8 cellular contexts compared by ENCODE assay signal in the genomic region with DNA sequence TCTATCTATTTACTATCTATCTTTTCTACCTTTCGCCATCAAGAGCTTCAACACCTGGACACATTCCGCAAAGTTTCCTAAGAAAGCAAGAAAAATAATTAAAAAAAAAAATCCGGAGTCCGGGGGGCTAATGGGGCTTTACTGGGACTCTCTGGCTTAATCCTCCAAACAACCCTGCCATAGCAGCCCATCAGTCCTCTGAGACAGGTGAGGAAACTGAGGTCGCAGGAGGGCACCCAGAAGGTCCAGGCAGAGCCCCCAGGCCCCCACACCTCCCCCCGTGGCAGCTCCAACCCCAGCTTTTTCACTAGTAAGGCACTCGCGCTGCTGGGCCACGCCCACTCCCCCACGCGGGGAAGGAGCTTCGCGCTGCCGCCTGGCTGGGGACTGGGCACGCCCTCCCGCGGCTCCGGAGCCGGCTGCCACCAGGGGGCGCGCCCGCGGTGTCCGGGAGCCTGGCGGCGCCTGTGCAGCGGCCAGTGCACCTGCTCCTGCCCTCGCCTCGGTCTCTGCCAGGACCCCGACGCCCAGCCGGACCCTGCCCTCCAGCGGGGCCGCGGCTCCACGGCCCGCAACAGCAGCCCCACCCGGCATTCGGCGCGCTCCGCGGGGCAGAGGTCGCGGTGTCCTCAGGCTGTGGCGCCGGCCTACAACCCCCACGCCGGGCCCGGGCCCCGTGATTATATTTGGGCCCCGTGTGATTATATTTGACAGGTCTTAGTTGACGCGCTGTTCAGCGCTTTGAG. TPM values are rescaled to one million over a fixed set of nuclear protein-coding genes. Genes with fewer than 3 reads are reported as not detected.
DNase-seq lines count a peak whose midpoint lies in the region; ATAC-seq, FAIRE-seq and TF ChIP-seq lines count a peak whose summit lies in the region.

No MANE protein-coding gene starts in this region.

- no peak overlapping the region for H3K27ac ChIP-seq in BLaER1
- H3K27ac ChIP-seq in fibroblast of lung (ENCODE audit: insufficient read depth, low read length), result no peak overlapping the region
- no peak overlapping the region for H3K27ac ChIP-seq in neuronal stem cell (replicated peaks; ENCODE audit: low read length)
- H3K27ac ChIP-seq in stomach, result no peak overlapping the region

- no peaks in the 10 kb centered on the region for H3K79me1 ChIP-seq in neuronal stem cell (ENCODE audit: low read depth, low read length)

- H4K8ac ChIP-seq in neuronal stem cell (ENCODE audit: low read depth, low read length), result no peak overlapping the region

- in situ Hi-C loops in HAP-1 (cut with MboI; ENCODE audit: low sequenced_read_pairs), result no loop called here

- no peak overlapping the region for H3K4me3 Mint-ChIP-seq in activated T-cell treated with anti-CD3 and anti-CD28 coated beads, Interleukin-2, amount 50 U/mL, for 4 hours

- H3K14ac ChIP-seq in neuronal stem cell (ENCODE audit: low read length), result no peak overlapping the region

- no peak overlapping the region for H2BK15ac ChIP-seq in neuronal stem cell (ENCODE audit: low read length)

- H4K91ac ChIP-seq in neuronal stem cell (ENCODE audit: low read depth, low read length, poor library complexity), result no peak overlapping the region

- no peaks in the 10 kb centered on the region for H3K36me3 Mint-ChIP-seq in activated T-cell treated with anti-CD3 and anti-CD28 coated beads, Interleukin-2, amount 50 U/mL, for 4 hours (ENCODE audit: insufficient read depth)

- peak overlapping the region; percentile 86 for H3K4me2 ChIP-seq in BLaER1
- no peak overlapping the region for H3K4me2 ChIP-seq in fibroblast of lung (ENCODE audit: extremely low read depth, insufficient read depth, low read length)
- peak overlapping the region; percentile 25 for H3K4me2 ChIP-seq in neuronal stem cell (ENCODE audit: insufficient read depth, low read length, poor library complexity, severe bottlenecking)

- H2AFZ ChIP-seq in fibroblast of lung (ENCODE audit: low read length) (no peak overlapping the region), neuronal stem cell (ENCODE audit: low read length) (peak overlapping the region; percentile 77)

- H4K20me1 ChIP-seq in BLaER1 (no peaks in the 10 kb centered on the region), fibroblast of lung (ENCODE audit: control insufficient read depth, extremely low read depth, insufficient read depth, low read length) (no peaks in the 10 kb centered on the region)

- H3K4me1 ChIP-seq in BLaER1, result peaks cover 42% of the 10 kb centered on the region
- no peaks in the 10 kb centered on the region for H3K4me1 ChIP-seq in HAP-1
- H3K4me1 ChIP-seq in fibroblast of lung (ENCODE audit: control insufficient read depth, extremely low read depth, insufficient read depth, low read length), result no peaks in the 10 kb centered on the region
- no peaks in the 10 kb centered on the region for H3K4me1 ChIP-seq in neuronal stem cell (ENCODE audit: control insufficient read depth in 2 of 2, insufficient read depth in 1 of 2, low read depth in 1 of 2, low read length in 2 of 2)
- peaks cover 0 to 11% (median 8%) of the 10 kb centered on the region in 4 donors for H3K4me1 ChIP-seq in stomach

- intact Hi-C loops in stomach (cut with DNase I; ENCODE audit: low total_unique reads), result no loop called here

- peak overlapping the region; percentile 80 for H3K23ac ChIP-seq in neuronal stem cell (ENCODE audit: low read depth, low read length, poor library complexity)

- no peaks in the 10 kb centered on the region for H3K79me2 ChIP-seq in fibroblast of lung (ENCODE audit: control insufficient read depth, insufficient read depth, low read length)

- H2AK5ac ChIP-seq in neuronal stem cell (ENCODE audit: low read depth, low read length), result no peak overlapping the region

- no CpG with 5 or more reads among the region's 55 CpGs for whole genome bisulfite sequencing in neuronal stem cell (ENCODE audit: extremely low coverage in 2 of 2, insufficient read length in 2 of 2, insufficient replicate concordance in 1 of 2), 2 donors
- 7 to 21% (median 8%) methylated on average over 23 to 55 of the region's 55 CpGs for WGBS in stomach, 5 donors

- no peak overlapping the region for H2BK5ac ChIP-seq in neuronal stem cell (ENCODE audit: low read length)

- no peak for FAIRE-seq in RCC 7860 (lab: Jason Lieb, UNC)

- TF ChIP-seq POLR2A in stomach (IDR thresholded peaks at IDR 0.05), result no peak

- H3K9me3 ChIP-seq in BLaER1 (no peaks in the 10 kb centered on the region), HAP-1 (no peaks in the 10 kb centered on the region), fibroblast of lung (ENCODE audit: control insufficient read depth, insufficient read depth, low read depth, low read length) (no peaks in the 10 kb centered on the region), neuronal stem cell (replicated peaks in 1 of 2; ENCODE audit: control insufficient read depth in 2 of 2, insufficient read depth in 1 of 2, low read depth in 1 of 2, low read length in 2 of 2) (no peaks in the 10 kb centered on the region), stomach (no peaks in the 10 kb centered on the region)

- peaks cover 16% of the 10 kb centered on the region for H3K27me3 Mint-ChIP-seq in activated T-cell treated with anti-CD3 and anti-CD28 coated beads, Interleukin-2, amount 50 U/mL, for 4 hours (ENCODE audit: low read depth)

- H3K4me1 Mint-ChIP-seq in activated T-cell treated with anti-CD3 and anti-CD28 coated beads, Interleukin-2, amount 50 U/mL, for 4 hours (ENCODE audit: low read depth), result peaks cover 2% of the 10 kb centered on the region

- peak; percentile 46 to 85 for DNase-seq in HAP-1 (ENCODE audit: low spot score in 2 of 2)
- DNase-seq in RCC 7860 (ENCODE audit: low spot score), result peak; percentile 25
- peak; percentile 87 for DNase-seq in activated T-cell treated with anti-CD3 and anti-CD28 coated beads, Interleukin-2, amount 50 U/mL, for 4 hours
- DNase-seq in fibroblast of lung (ENCODE audit: low read depth in 2 of 2), result peak; percentile 16 to 19
- DNase-seq in neuronal stem cell (ENCODE audit: low spot score), result peak; percentile 35
- DNase-seq in stomach, result peak; percentile 81

- peak; percentile 95 to 98 for ATAC-seq in activated T-cell treated with anti-CD3 and anti-CD28 coated beads, Interleukin-2, amount 50 U/mL, for 4 hours
- ATAC-seq in GM19395 (IDR thresholded peaks at IDR 0.05; ENCODE audit: unreplicated experiment), result no peak

- TF ChIP-seq CTCF in fibroblast of lung (conservative IDR thresholded peaks at IDR 0.05 in 1 of 2, IDR thresholded peaks at IDR 0.05 in 1 of 2; ENCODE audit: low read depth in 1 of 2, low read length in 2 of 2), result peak; percentile 22 to 58
- TF ChIP-seq CTCF in stomach (IDR thresholded peaks at IDR 0.05), result peak in 4 of 7 experiments; percentile 6 to 94 (median 86)

- H3K4me3 ChIP-seq in BLaER1, result peak overlapping the region; percentile 53; the same call in 1 of the 2 replicates
- H3K4me3 ChIP-seq in HAP-1, result no peak overlapping the region
- H3K4me3 ChIP-seq in fibroblast of lung (replicated peaks in 1 of 4; ENCODE audit: control extremely low read depth in 1 of 4, insufficient read depth in 1 of 4, low read depth in 3 of 4, low read length in 4 of 4), result no peak overlapping the region
- no peak overlapping the region for H3K4me3 ChIP-seq in neuronal stem cell (ENCODE audit: low read length in 2 of 2)
- peak overlapping the region; percentile 20 to 44 (median 30) for H3K4me3 ChIP-seq in stomach

- no peaks in the 10 kb centered on the region for H3K36me3 ChIP-seq in BLaER1
- H3K36me3 ChIP-seq in HAP-1 (replicated peaks), result no peaks in the 10 kb centered on the region
- H3K36me3 ChIP-seq in fibroblast of lung (ENCODE audit: control insufficient read depth, insufficient read depth, low read length), result no peaks in the 10 kb centered on the region
- H3K36me3 ChIP-seq in neuronal stem cell (replicated peaks in 1 of 2; ENCODE audit: control insufficient read depth in 2 of 2, insufficient read depth in 2 of 2, low read length in 2 of 2), result no peaks in the 10 kb centered on the region
- H3K36me3 ChIP-seq in stomach, result no peaks in the 10 kb centered on the region

- H3K9ac ChIP-seq in BLaER1, result no peak overlapping the region
- H3K9ac ChIP-seq in fibroblast of lung (ENCODE audit: insufficient read depth, low read length), result no peak overlapping the region
- H3K9ac ChIP-seq in neuronal stem cell (ENCODE audit: low read depth, low read length, poor library complexity), result no peak overlapping the region

- TF ChIP-seq EP300 in stomach (IDR thresholded peaks at IDR 0.05), result no peak

- H3K9me3 Mint-ChIP-seq in activated T-cell treated with anti-CD3 and anti-CD28 coated beads, Interleukin-2, amount 50 U/mL, for 4 hours, result no peaks in the 10 kb centered on the region

- no peak overlapping the region for H2BK120ac ChIP-seq in neuronal stem cell (ENCODE audit: low read depth, low read length)

- no peak overlapping the region for H2BK12ac ChIP-seq in neuronal stem cell (ENCODE audit: low read length)

- H3K18ac ChIP-seq in neuronal stem cell (ENCODE audit: low read length), result no peak overlapping the region

- no peaks in the 10 kb centered on the region for H3K27me3 ChIP-seq in BLaER1
- H3K27me3 ChIP-seq in HAP-1 (ENCODE audit: low read depth), result no peaks in the 10 kb centered on the region
- H3K27me3 ChIP-seq in fibroblast of lung (ENCODE audit: control insufficient read depth, insufficient read depth, low read length), result no peaks in the 10 kb centered on the region
- peaks cover 0 to 66% (median 8%) of the 10 kb centered on the region in 3 experiments for H3K27me3 ChIP-seq in neuronal stem cell (ENCODE audit: control insufficient read depth in 3 of 3, insufficient read depth in 3 of 3, low read depth in 1 of 3, low read length in 3 of 3)
- peaks cover 0 to 39% (median 0%) of the 10 kb centered on the region in 3 donors for H3K27me3 ChIP-seq in stomach

- H3K4ac ChIP-seq in neuronal stem cell (ENCODE audit: low read length), result no peak overlapping the region

RNA-seq across cellular contexts. Expression of gene SAMD11, which starts 54.1 kb away (rescaled TPM):
- total RNA-seq in activated T-cell treated with anti-CD3 and anti-CD28 coated beads, Interleukin-2, amount 50 U/mL, for 4 hours, result not detected
- total RNA-seq in fibroblast of lung (3.8 and 7.7 TPM in 2 replicates), stomach (1 to 10 TPM in 4 of 5 donors, not detected in 1; 3.6 to 9.8 (median 4.7) TPM)
- polyA plus RNA-seq in fibroblast of lung (0.40 and 0.47 TPM in 2 replicates), stomach (10 to 100 TPM in 1 of 3 donors, 1 to 10 TPM in 2; 3.5 to 23.3 (median 4.3) TPM)
- polyA plus RNA-seq in fibroblast of lung (2012), result 0.98 and 1.0 TPM in 2 replicates
- 0.51 TPM in 1 of 2 replicates, not detected in the other for polyA minus RNA-seq in fibroblast of lung (ENCODE audit: low replicate concordance)
- polyA plus RNA-seq in neuronal stem cell (2013, experiment 1 of 2), result 0.21 TPM
- polyA plus RNA-seq in neuronal stem cell (2013, experiment 2 of 2), result 0.32 TPM

Comparison
In these comparisons a context has a peak if more than half of its experiments do, and no peak if none do; other contexts are left out.
1. H3K4me3 ChIP-seq: peak in BLaER1 (single experiment) and stomach (4 of 4); none in HAP-1 (single experiment), fibroblast of lung (0 of 4) and neuronal stem cell (0 of 2).
2. DNase-seq: peak in every context shown above with its lines; median percentile 87 in activated T-cell treated with anti-CD3 and anti-CD28 coated beads, Interleukin-2, amount 50 U/mL, for 4 hours; 81 in stomach; 66 in HAP-1; 35 in neuronal stem cell; 25 in RCC 7860; 18 in fibroblast of lung.